Comparison of ENCODE assay signal across 11 cellular contexts in the genomic region with DNA sequence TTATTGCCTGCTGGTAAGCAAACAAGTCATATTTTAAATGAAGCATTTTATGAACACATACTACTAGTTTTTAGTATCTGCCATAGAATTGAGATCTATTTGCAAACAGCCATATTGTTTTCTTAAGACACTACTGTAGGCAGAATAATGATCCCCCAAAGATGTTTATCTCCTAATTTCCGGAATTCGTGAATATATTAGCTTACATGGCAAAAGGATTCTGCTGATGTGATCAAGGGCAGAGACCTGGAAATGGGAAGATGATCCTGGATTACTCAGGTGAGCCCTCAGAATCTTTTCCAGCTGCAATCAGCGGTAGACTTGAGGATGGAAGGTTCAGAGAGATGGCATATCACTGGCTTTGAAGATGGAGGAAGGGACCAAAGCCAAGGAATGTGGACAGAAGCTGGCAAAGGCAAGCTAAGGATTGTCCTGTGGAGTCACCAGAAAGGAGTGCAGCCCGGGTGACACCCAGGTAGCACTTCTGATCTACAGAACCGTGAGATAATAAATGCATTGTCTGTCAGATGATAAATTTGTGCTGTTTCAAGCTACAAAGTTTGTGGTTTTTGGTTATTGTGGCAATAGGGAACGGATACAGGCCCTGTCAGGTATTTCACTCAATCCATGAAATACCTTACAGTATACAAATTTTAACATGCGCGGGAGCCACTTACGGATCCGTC. TPM values are rescaled to one million over a fixed set of nuclear protein-coding genes. Genes with fewer than 3 reads are reported as not detected.
DNase-seq lines count a peak whose midpoint lies in the region; ATAC-seq and TF ChIP-seq lines count a peak whose summit lies in the region.
"Had no signal": no experiment of that assay in that cellular context is flagged by ENCODE, and none has a peak within 500 bp of the region (broad histone marks: within the 10 kb centered on the region; RNA-seq: fewer than 3 reads in every experiment).

No MANE protein-coding gene starts in this region.

- H3K36me3 Mint-ChIP-seq in MCF 10A (ENCODE audit: insufficient read depth, unreplicated experiment) (peaks cover 28% of the 10 kb centered on the region), WTC11 (peaks cover 6% of the 10 kb centered on the region; the same call in 1 of the 2 replicates)

- H3K4me3 ChIP-seq in AG10803 (ENCODE audit: low read length), result no peak overlapping the region
- H3K4me3 ChIP-seq in HEK293 (ENCODE audit: low read depth, low read length), result no peak overlapping the region
- no peak overlapping the region for H3K4me3 ChIP-seq in left lung
- H3K4me3 ChIP-seq in esophagus squamous epithelium, result no peak overlapping the region

- H3K4me3 Mint-ChIP-seq in MCF 10A (ENCODE audit: unreplicated experiment), result no peak overlapping the region
- no peak overlapping the region for H3K4me3 Mint-ChIP-seq in WTC11
- H3K4me3 Mint-ChIP-seq: activated naive CD4-positive, alpha-beta T cell treated with anti-CD3 and anti-CD28 coated beads, Interleukin-2, amount 50 U/mL, for 24 hours; natural killer cell treated with Interleukin-12 subunit alpha and Interleukin-12 subunit beta and Interleukin-15 and Interleukin-18, amount 100 ng/mL, for 72 hours had no signal

- POLR2A ChIA-PET in HEK293 (lab: Yijun Ruan, JAX) (interaction anchor here (0.7 to 2.9 kb wide), 19 partner anchors 9 to 366 kb away, joined by 3 to 11 read pairs (median 4); no protein-coding TSS in a partner anchor), MCF 10A (lab: Yijun Ruan, JAX) (interaction anchor here (0.6 to 5.7 kb wide), 23 partner anchors 11 to 1148 kb away, joined by 3 to 82 read pairs (median 8); a partner anchor contains a TSS), WTC11 (lab: Charles Lee) (interaction anchor here (2.2 kb wide), 1 partner anchor 102 kb away, joined by 7 read pairs; no protein-coding TSS in a partner anchor)

- H3K9me3 ChIP-seq in HEK293 (ENCODE audit: control insufficient read depth, insufficient read depth, low read depth, low read length), result no peaks in the 10 kb centered on the region
- peaks cover 0 to under 1% of the 10 kb centered on the region in 2 donors for H3K9me3 ChIP-seq in left lung
- H3K9me3 ChIP-seq in esophagus squamous epithelium, result peaks cover 0 to 5% (median 0%) of the 10 kb centered on the region in 3 donors
- H3K9me3 ChIP-seq: Peyer's patch had no signal

- H3K4me1 Mint-ChIP-seq in MCF 10A (ENCODE audit: insufficient read depth, unreplicated experiment) (peaks cover 6% of the 10 kb centered on the region), WTC11 (peaks cover 16% of the 10 kb centered on the region)

- H3K27me3 ChIP-seq in left lung (no peaks in the 10 kb centered on the region), esophagus squamous epithelium (no peaks in the 10 kb centered on the region)
- H3K27me3 ChIP-seq: Peyer's patch had no signal

- 18 to 27% methylated on average over 8 of the region's 10 CpGs for WGBS in esophagus squamous epithelium, 2 donors

- CTCF ChIA-PET in HEK293 (lab: Yijun Ruan, JAX), result interaction anchor here (0.7 to 1.2 kb wide), 3 partner anchors 147 to 729 kb away, joined by 3 to 5 read pairs (median 3); no protein-coding TSS in a partner anchor
- CTCF ChIA-PET in MCF 10A (lab: Yijun Ruan, JAX), result interaction anchor here (0.7 to 0.9 kb wide), 2 partner anchors 254 to 791 kb away, joined by 3 read pairs; no protein-coding TSS in a partner anchor
- CTCF ChIA-PET in WTC11 (lab: Charles Lee), result interaction anchor here (1.0 to 2.1 kb wide), 5 partner anchors 101 to 345 kb away, joined by 3 to 8 read pairs (median 6); no protein-coding TSS in a partner anchor

- no peak for TF ChIP-seq POLR2A in esophagus squamous epithelium (IDR thresholded peaks at IDR 0.05)

- H3K9me3 Mint-ChIP-seq in MCF 10A (ENCODE audit: unreplicated experiment), result no peaks in the 10 kb centered on the region
- H3K9me3 Mint-ChIP-seq in WTC11, result peaks cover 6% of the 10 kb centered on the region; the same call in 1 of the 2 replicates
- H3K9me3 Mint-ChIP-seq: natural killer cell treated with Interleukin-12 subunit alpha and Interleukin-12 subunit beta and Interleukin-15 and Interleukin-18, amount 100 ng/mL, for 72 hours had no signal

- no peaks in the 10 kb centered on the region for H3K27me3 Mint-ChIP-seq in MCF 10A (ENCODE audit: insufficient read depth, unreplicated experiment)
- no peaks in the 10 kb centered on the region for H3K27me3 Mint-ChIP-seq in WTC11 (ENCODE audit: low read depth)
- H3K27me3 Mint-ChIP-seq: activated naive CD4-positive, alpha-beta T cell treated with anti-CD3 and anti-CD28 coated beads, Interleukin-2, amount 50 U/mL, for 24 hours; natural killer cell treated with Interleukin-12 subunit alpha and Interleukin-12 subunit beta and Interleukin-15 and Interleukin-18, amount 100 ng/mL, for 72 hours had no signal

- ATAC-seq in HG02571 (IDR thresholded peaks at IDR 0.05; ENCODE audit: unreplicated experiment) (no peak), WTC11 (no peak), left lung (no peak)

- H3K36me3 ChIP-seq in HEK293 (ENCODE audit: control insufficient read depth in 2 of 2, insufficient read depth in 1 of 2, low read length in 2 of 2), result peaks cover 0 to 11% of the 10 kb centered on the region in 2 experiments; a peak in 1 of 3 replicates
- H3K36me3 ChIP-seq in left lung, result peaks cover 0 to 4% of the 10 kb centered on the region in 2 donors
- H3K36me3 ChIP-seq in esophagus squamous epithelium, result peaks cover 0 to 27% (median 0%) of the 10 kb centered on the region in 3 donors
- H3K36me3 ChIP-seq: Peyer's patch had no signal

- DNase-seq in AG10803 (ENCODE audit: low read depth) (peak; percentile 27), MCF 10A (ENCODE audit: unreplicated experiment) (peak; percentile 9), lung microvascular endothelial cell (ENCODE audit: low read depth in 2 of 2) (peak; percentile 10 to 12), WTC11 (ENCODE audit: low spot score) (no peak), left lung (no peak), esophagus squamous epithelium (lab: John Stamatoyannopoulos, UW) (no peak)

- TF ChIP-seq CTCF in AG10803 (conservative IDR thresholded peaks at IDR 0.05; ENCODE audit: low read length), result no peak
- TF ChIP-seq CTCF in HEK293 (tag by site-specific recombination; IDR thresholded peaks at IDR 0.05), result no peak
- no peak for TF ChIP-seq CTCF in MCF 10A (IDR thresholded peaks at IDR 0.05; ENCODE audit: unreplicated experiment)
- TF ChIP-seq CTCF in WTC11 (IDR thresholded peaks at IDR 0.05), result no peak
- no peak for TF ChIP-seq CTCF in left lung (IDR thresholded peaks at IDR 0.05)
- TF ChIP-seq CTCF in esophagus squamous epithelium (IDR thresholded peaks at IDR 0.05), result no peak

- no peaks in the 10 kb centered on the region for H3K4me1 ChIP-seq in HEK293 (ENCODE audit: control insufficient read depth, insufficient read depth, low read length)
- H3K4me1 ChIP-seq in left lung, result peaks cover 0 to 13% of the 10 kb centered on the region in 2 donors
- peaks cover 0 to 20% (median 6%) of the 10 kb centered on the region in 3 donors for H3K4me1 ChIP-seq in esophagus squamous epithelium

- H3K27ac Mint-ChIP-seq in MCF 10A (ENCODE audit: low read depth, unreplicated experiment) (no peak overlapping the region), WTC11 (no peak overlapping the region)
- H3K27ac Mint-ChIP-seq: activated naive CD4-positive, alpha-beta T cell treated with anti-CD3 and anti-CD28 coated beads, Interleukin-2, amount 50 U/mL, for 24 hours; natural killer cell treated with Interleukin-12 subunit alpha and Interleukin-12 subunit beta and Interleukin-15 and Interleukin-18, amount 100 ng/mL, for 72 hours had no signal

- intact Hi-C loops in MCF 10A (cut with micrococcal nuclease), result no loop called here
- intact Hi-C loops in left lung (cut with DNase I), result no loop called here
- intact Hi-C loops in esophagus squamous epithelium (cut with DNase I), result no loop called here

- H3K27ac ChIP-seq in HEK293 (ENCODE audit: extremely low read depth, low read depth, low read length) (no peak overlapping the region), left lung (peak overlapping the region in 1 of 2 donors; percentile 100), esophagus squamous epithelium (no peak overlapping the region)
- H3K27ac ChIP-seq: Peyer's patch had no signal

- BruUV-seq in MCF 10A (replicated peaks; lab: Mats Ljungman, UMichigan), result no TSS peak

TF ChIP-seq in HEK293, 187 proteins besides CTCF, POLR2A, EP300 and RAD21:
- TF ChIP-seq ZNF335 (tag by site-specific recombination; conservative IDR thresholded peaks at IDR 0.05) (0 out of 2 replicates have a peak, but pooled peaks have one; percentile 3), MZF1 (tag by site-specific recombination; IDR thresholded peaks at IDR 0.05; ENCODE audit: borderline replicate concordance) (peak; percentile 76; the same call in 1 of the 2 replicates), GFI1B (tag by site-specific recombination; IDR thresholded peaks at IDR 0.05) (no peak)
- TF ChIP-seq, protein P1, sequence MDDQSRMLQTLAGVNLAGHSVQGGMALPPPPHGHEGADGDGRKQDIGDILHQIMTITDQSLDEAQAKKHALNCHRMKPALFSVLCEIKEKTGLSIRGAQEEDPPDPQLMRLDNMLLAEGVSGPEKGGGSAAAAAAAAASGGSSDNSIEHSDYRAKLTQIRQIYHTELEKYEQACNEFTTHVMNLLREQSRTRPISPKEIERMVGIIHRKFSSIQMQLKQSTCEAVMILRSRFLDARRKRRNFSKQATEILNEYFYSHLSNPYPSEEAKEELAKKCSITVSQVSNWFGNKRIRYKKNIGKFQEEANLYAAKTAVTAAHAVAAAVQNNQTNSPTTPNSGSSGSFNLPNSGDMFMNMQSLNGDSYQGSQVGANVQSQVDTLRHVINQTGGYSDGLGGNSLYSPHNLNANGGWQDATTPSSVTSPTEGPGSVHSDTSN (CRISPR knock-in tag; IDR thresholded peaks at IDR 0.05), result no peak

TF ChIP-seq in WTC11, 78 proteins besides CTCF, POLR2A, EP300 and RAD21 (continues in another document):
- TF ChIP-seq SMAD3 (CRISPR knock-in tag; IDR thresholded peaks at IDR 0.05; ENCODE audit: borderline replicate concordance), result no peak
- TF ChIP-seq, protein P2, sequence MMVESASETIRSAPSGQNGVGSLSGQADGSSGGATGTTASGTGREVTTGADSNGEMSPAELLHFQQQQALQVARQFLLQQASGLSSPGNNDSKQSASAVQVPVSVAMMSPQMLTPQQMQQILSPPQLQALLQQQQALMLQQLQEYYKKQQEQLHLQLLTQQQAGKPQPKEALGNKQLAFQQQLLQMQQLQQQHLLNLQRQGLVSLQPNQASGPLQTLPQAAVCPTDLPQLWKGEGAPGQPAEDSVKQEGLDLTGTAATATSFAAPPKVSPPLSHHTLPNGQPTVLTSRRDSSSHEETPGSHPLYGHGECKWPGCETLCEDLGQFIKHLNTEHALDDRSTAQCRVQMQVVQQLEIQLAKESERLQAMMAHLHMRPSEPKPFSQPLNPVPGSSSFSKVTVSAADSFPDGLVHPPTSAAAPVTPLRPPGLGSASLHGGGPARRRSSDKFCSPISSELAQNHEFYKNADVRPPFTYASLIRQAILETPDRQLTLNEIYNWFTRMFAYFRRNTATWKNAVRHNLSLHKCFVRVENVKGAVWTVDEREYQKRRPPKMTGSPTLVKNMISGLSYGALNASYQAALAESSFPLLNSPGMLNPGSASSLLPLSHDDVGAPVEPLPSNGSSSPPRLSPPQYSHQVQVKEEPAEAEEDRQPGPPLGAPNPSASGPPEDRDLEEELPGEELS (CRISPR knock-in tag; IDR thresholded peaks at IDR 0.05), result no peak

RNA-seq across cellular contexts. Expression of a gene that starts 1.0 kb away (rescaled TPM):
- total RNA-seq in MCF 10A (2022) (26.9 and 28.0 TPM in 2 replicates), lung microvascular endothelial cell (29.9 and 48.2 TPM in 2 replicates), WTC11 (2021) (41.8 to 43.0 TPM (median 42.9 TPM) in 3 replicates), left lung (10 to 100 TPM; 28.0 to 36.1 TPM), esophagus squamous epithelium (10 to 100 TPM; 32.7 to 70.8 (median 34.0) TPM)

Comparison
In these comparisons a context has a peak if more than half of its experiments do, and no peak if none do; other contexts are left out.
1. DNase-seq: peak in AG10803 (single experiment), MCF 10A (single experiment) and lung microvascular endothelial cell (2 of 2); none in WTC11 (single experiment), left lung (0 of 2) and esophagus squamous epithelium (single experiment).